In genomic region chr6:159691963-159692287, GRCh38 we compare ENCODE assay signal across 8 cellular contexts. TPM values are rescaled to one million over a fixed set of nuclear protein-coding genes. Genes with fewer than 3 reads are reported as not detected.
DNase-seq lines count a peak whose midpoint lies in the region; ATAC-seq and TF ChIP-seq lines count a peak whose summit lies in the region.

No MANE protein-coding gene starts in this region.

- TF ChIP-seq CTCF in heart left ventricle (IDR thresholded peaks at IDR 0.05) (no peak), adrenal gland (IDR thresholded peaks at IDR 0.05) (no peak), liver (IDR thresholded peaks at IDR 0.05; ENCODE audit: low read depth, low read length, missing input control) (no peak), transverse colon (IDR thresholded peaks at IDR 0.05) (no peak)

- intact Hi-C loops in heart left ventricle (cut with DNase I) (loop anchor here (1.0 to 10.0 kb wide), 13 partner anchors 35 to 253 kb away; partner anchors contain the start of genes TCP1 (in 7 of the 10), WTAP (in 4 of the 10), ACAT2 (in 3 of the 10) and MRPL18 (in 2 of the 10)), Right ventricle myocardium superior (cut with DNase I) (loop anchor here (2.0 to 5.0 kb wide), 3 partner anchors 35 to 99 kb away; partner anchors contain the start of genes ACAT2, MRPL18 and WTAP), adrenal gland (cut with DNase I) (loop anchor here (5.0 to 10.0 kb wide), 2 partner anchors 35 to 73 kb away; partner anchors contain the start of genes ACAT2 (in 1 of the 2) and WTAP (in 1 of the 2)), transverse colon (cut with DNase I; ENCODE audit: low total_unique reads) (loop anchor here (2.0 to 5.0 kb wide), 2 partner anchors 35 to 99 kb away; partner anchors contain the start of genes MRPL18 and WTAP)

- no peak for TF ChIP-seq RAD21 in liver (IDR thresholded peaks at IDR 0.05)

- H3K4me1 ChIP-seq in heart left ventricle (peaks cover 0 to 63% (median 40%) of the 10 kb centered on the region in 12 donors), adrenal gland (replicated peaks in 1 of 2) (peaks cover 35 to 48% of the 10 kb centered on the region in 2 donors), liver (ENCODE audit: control insufficient read depth in 4 of 4, insufficient read depth in 4 of 4, low read length in 3 of 4) (peaks cover 0 to 16% (median 9%) of the 10 kb centered on the region in 4 donors), transverse colon (peaks cover 7 to 56% (median 40%) of the 10 kb centered on the region in 4 donors)

- H3K36me3 ChIP-seq in heart left ventricle = peaks cover 0 to 47% (median 29%) of the 10 kb centered on the region in 9 donors
- H3K36me3 ChIP-seq in adrenal gland (replicated peaks in 1 of 2) = peaks cover 0 to 33% of the 10 kb centered on the region in 2 donors
- H3K36me3 ChIP-seq in liver (ENCODE audit: control insufficient read depth in 4 of 4, insufficient read depth in 3 of 4, low read depth in 1 of 4, low read length in 3 of 4) = peaks cover 6 to 23% (median 18%) of the 10 kb centered on the region in 4 donors
- H3K36me3 ChIP-seq in transverse colon = peaks cover 0 to 18% (median 3%) of the 10 kb centered on the region in 4 donors

- no peak for DNase-seq in heart left ventricle
- DNase-seq in Right ventricle myocardium superior = no peak
- DNase-seq in adrenal gland = peak in 1 of 7 donors; percentile 32
- DNase-seq in transverse colon = no peak
- DNase-seq in NCI-H2107 treated with DMSO at 0.1 percent for 48 hours (lab: John Stamatoyannopoulos, UW; ENCODE audit: unreplicated experiment) = no peak
- DNase-seq in NCI-H345 treated with DMSO at 0.1 percent for 48 hours (lab: John Stamatoyannopoulos, UW; ENCODE audit: unreplicated experiment) = no peak
- DNase-seq in LoVo (ENCODE audit: low spot score) = no peak

- 24 to 28% (median 26%) methylated on average over 7 of the region's 7 CpGs for WGBS in heart left ventricle, 4 donors
- 21 to 25% (median 23%) methylated on average over 6 to 7 of the region's 7 CpGs for WGBS in adrenal gland, 4 donors
- 13% methylated on average over 7 of the region's 7 CpGs for WGBS in liver
- WGBS in transverse colon (ENCODE audit: low coverage in 1 of 2), 2 donors = 14% methylated on average over 7 of the region's 7 CpGs; no CpG with 5 or more reads in 1 of the 2 donors

- H3K9me3 ChIP-seq in heart left ventricle (no peaks in the 10 kb centered on the region), adrenal gland (replicated peaks in 1 of 3) (no peaks in the 10 kb centered on the region), liver (ENCODE audit: control insufficient read depth in 4 of 4, low read length in 3 of 4) (no peaks in the 10 kb centered on the region), transverse colon (no peaks in the 10 kb centered on the region)

- H3K27ac ChIP-seq in heart left ventricle (peak overlapping the region; percentile 91 to 100 (median 98)), adrenal gland (peak overlapping the region; percentile 49 to 98 (median 97)), liver (ENCODE audit: low read depth in 1 of 2, low read length in 2 of 2) (peak overlapping the region; percentile 91 to 100), transverse colon (peak overlapping the region; percentile 93 to 100 (median 95))

- ATAC-seq in heart left ventricle = no peak
- ATAC-seq in Right ventricle myocardium superior (ENCODE audit: poor library complexity) = no peak

- H3K4me3 ChIP-seq in heart left ventricle (peak overlapping the region; percentile 68 to 100 (median 92)), adrenal gland (peak overlapping the region in 3 of 4 donors; percentile 81 to 94 (median 86)), liver (ENCODE audit: low read depth in 1 of 3, low read length in 3 of 3) (peak overlapping the region; percentile 74 to 98 (median 76)), transverse colon (peak overlapping the region; percentile 40 to 96 (median 74))

- H3K9ac ChIP-seq in liver (ENCODE audit: low read depth in 1 of 2, low read length in 2 of 2) = peak overlapping the region; percentile 67 to 99

- no peaks in the 10 kb centered on the region for H3K27me3 ChIP-seq in heart left ventricle
- H3K27me3 ChIP-seq in adrenal gland = no peaks in the 10 kb centered on the region
- no peaks in the 10 kb centered on the region for H3K27me3 ChIP-seq in liver (ENCODE audit: control insufficient read depth in 4 of 4, insufficient read depth in 4 of 4, low read length in 3 of 4)
- H3K27me3 ChIP-seq in transverse colon = no peaks in the 10 kb centered on the region

- in situ Hi-C loops in transverse colon (cut with MboI; ENCODE audit: low pct_ligation_motif_present in 1 of 4, low pct_unique_long_range_greater_than_20kb in 1 of 4, low sequenced_read_pairs in 3 of 4) = loop anchor here in 3 of 4 donors (25.0 kb wide), 3 partner anchors 95 to 370 kb away; partner anchors contain the start of genes MRPL18 (in 2 of the 3), TCP1 (in 2 of the 3) and IGF2R (in 1 of the 3)

- no peak for TF ChIP-seq POLR2A in heart left ventricle (IDR thresholded peaks at IDR 0.05)
- TF ChIP-seq POLR2A in adrenal gland (IDR thresholded peaks at IDR 0.05) = no peak
- no peak for TF ChIP-seq POLR2A in transverse colon (IDR thresholded peaks at IDR 0.05)

- TF ChIP-seq EP300 in transverse colon (IDR thresholded peaks at IDR 0.05; ENCODE audit: low read depth) = no peak

TF ChIP-seq in liver, 16 proteins besides CTCF, POLR2A, EP300 and RAD21:
- TF ChIP-seq JUND (IDR thresholded peaks at IDR 0.05) (no peak), RXRA (IDR thresholded peaks at IDR 0.05) (peak in 1 of 2 donors; percentile 4)

RNA-seq across cellular contexts. Expression of gene SOD2, which starts 1.1 kb away (rescaled TPM):
- total RNA-seq in heart left ventricle (1,000 to 10,000 TPM in 1 of 9 donors, 100 to 1,000 TPM in 8; 599 to 1,000 (median 741) TPM), Right ventricle myocardium superior (1,058 TPM), adrenal gland (1,000 to 10,000 TPM in 2 of 8 donors, 100 to 1,000 TPM in 6; 312 to 3,032 (median 460) TPM), liver (100 to 1,000 TPM; 292 to 952 TPM), transverse colon (100 to 1,000 TPM; 170 to 272 (median 224) TPM)
- polyA plus RNA-seq in heart left ventricle (100 to 1,000 TPM; 263 to 459 TPM), adrenal gland (100 to 1,000 TPM; 129 to 348 (median 208) TPM), liver (100 to 1,000 TPM; 143 to 722 TPM)

RNA-seq across cellular contexts. Expression of gene WTAP, which starts 35.4 kb away (rescaled TPM):
- 10 to 100 TPM; 39.0 to 70.2 (median 48.2) TPM for total RNA-seq in heart left ventricle
- polyA plus RNA-seq in heart left ventricle = 10 to 100 TPM; 30.7 to 75.3 TPM
- total RNA-seq in Right ventricle myocardium superior = 40.1 TPM
- total RNA-seq in adrenal gland = 100 to 1,000 TPM in 3 of 8 donors, 10 to 100 TPM in 5; 78.9 to 145 (median 85.0) TPM
- 100 to 1,000 TPM in 2 of 3 donors, 10 to 100 TPM in 1; 56.8 to 162 (median 116) TPM for polyA plus RNA-seq in adrenal gland
- total RNA-seq in liver = 10 to 100 TPM; 34.9 to 43.8 TPM
- polyA plus RNA-seq in liver = 10 to 100 TPM; 21.0 to 38.0 TPM
- total RNA-seq in transverse colon = 100 to 1,000 TPM in 2 of 4 donors, 10 to 100 TPM in 2; 32.6 to 119 (median 88.1) TPM
